8 cellular contexts compared by ENCODE assay signal in genomic region chr2:96146881-96147592, GRCh38. TPM values are rescaled to one million over a fixed set of nuclear protein-coding genes. Genes with fewer than 3 reads are reported as not detected.
A peak's percentile ranks its signal among the peaks of the same experiment; 100 is the strongest.
DNase-seq lines count a peak whose midpoint lies in the region; ATAC-seq and TF ChIP-seq lines count a peak whose summit lies in the region.

No MANE protein-coding gene starts in this region.

- H3K27ac ChIP-seq in SU-DHL-6 (ENCODE audit: low read depth, low read length) (peak overlapping the region; percentile 98), left ventricle myocardium inferior (replicated peaks) (peak overlapping the region; percentile 43), stomach (peak overlapping the region in 4 of 5 donors; percentile 67 to 83 (median 74))

- no peaks in the 10 kb centered on the region for H3K9me2 ChIP-seq in SU-DHL-6 (replicated peaks; ENCODE audit: insufficient read depth, low read length)

- no peak overlapping the region for H2AFZ ChIP-seq in SU-DHL-6 (ENCODE audit: low read depth, low read length, severe bottlenecking)

- TF ChIP-seq CTCF in SU-DHL-6 (IDR thresholded peaks at IDR 0.05; ENCODE audit: insufficient read depth, low read length, poor library complexity, severe bottlenecking) (no peak), left ventricle myocardium inferior (IDR thresholded peaks at IDR 0.05; ENCODE audit: borderline replicate concordance) (no peak), stomach (IDR thresholded peaks at IDR 0.05) (no peak), lower leg skin (IDR thresholded peaks at IDR 0.05) (no peak)

- DNase-seq in activated CD8-positive, alpha-beta memory T cell treated with anti-CD3 and anti-CD28 coated beads, Interleukin-2, amount 50 U/mL, for 48 hours, result peak; percentile 75
- DNase-seq in activated CD8-positive, alpha-beta memory T cell treated with anti-CD3 and anti-CD28 coated beads for 24 hours, result no peak
- DNase-seq in left ventricle myocardium inferior (no peak), stomach (no peak), HPDE6-E6E7 (ENCODE audit: extremely low spot score) (no peak), lower leg skin (ENCODE audit: low spot score in 2 of 2) (no peak)

- H3K4me2 ChIP-seq in SU-DHL-6 (ENCODE audit: low read depth, low read length, poor library complexity, severe bottlenecking), result peak overlapping the region; percentile 90

- peak overlapping the region; percentile 98 for H3K9ac ChIP-seq in SU-DHL-6 (ENCODE audit: low read length)

- intact Hi-C loops in left ventricle myocardium inferior (cut with micrococcal nuclease), result no loop called here
- intact Hi-C loops in stomach (cut with DNase I; ENCODE audit: low total_unique reads), result no loop called here
- intact Hi-C loops in lower leg skin (cut with DNase I; ENCODE audit: low total_unique reads), result no loop called here

- ATAC-seq in GM21381 (IDR thresholded peaks at IDR 0.05; ENCODE audit: unreplicated experiment), result no peak

- H3K9me3 ChIP-seq in SU-DHL-6 (ENCODE audit: insufficient read depth, low read length) (no peaks in the 10 kb centered on the region), left ventricle myocardium inferior (replicated peaks) (no peaks in the 10 kb centered on the region), stomach (no peaks in the 10 kb centered on the region)

- no peak for TF ChIP-seq EP300 in stomach (IDR thresholded peaks at IDR 0.05)

- H4K20me1 ChIP-seq in SU-DHL-6 (ENCODE audit: low read depth, low read length), result peaks cover 11% of the 10 kb centered on the region; the same call in 1 of the 2 replicates

- peaks cover 10% of the 10 kb centered on the region for H3K36me3 ChIP-seq in SU-DHL-6 (ENCODE audit: low read length)
- no peaks in the 10 kb centered on the region for H3K36me3 ChIP-seq in left ventricle myocardium inferior
- no peaks in the 10 kb centered on the region for H3K36me3 ChIP-seq in stomach

- H3F3A ChIP-seq in SU-DHL-6 (ENCODE audit: insufficient read depth), result peaks cover 46% of the 10 kb centered on the region

- no peaks in the 10 kb centered on the region for H3K27me3 ChIP-seq in SU-DHL-6 (ENCODE audit: low read length)
- H3K27me3 ChIP-seq in left ventricle myocardium inferior (ENCODE audit: low read depth), result peaks cover 20% of the 10 kb centered on the region
- H3K27me3 ChIP-seq in stomach, result no peaks in the 10 kb centered on the region

- peaks cover 22% of the 10 kb centered on the region for H3K79me2 ChIP-seq in SU-DHL-6 (ENCODE audit: insufficient read depth, low read length)

- H3K4me3 ChIP-seq in SU-DHL-6 (ENCODE audit: insufficient read depth, low read length, poor library complexity, severe bottlenecking), result peak overlapping the region; percentile 2
- H3K4me3 ChIP-seq in left ventricle myocardium inferior, result no peak overlapping the region
- H3K4me3 ChIP-seq in stomach, result no peak overlapping the region
- H3K4me3 ChIP-seq in lower leg skin (ENCODE audit: low read depth, poor library complexity, severe bottlenecking), result no peak overlapping the region

- TF ChIP-seq POLR2A in stomach (IDR thresholded peaks at IDR 0.05), result no peak
- no peak for TF ChIP-seq POLR2A in lower leg skin (IDR thresholded peaks at IDR 0.05)

- WGBS in stomach, 5 donors, result 74 to 92% (median 87%) methylated on average over 6 to 9 of the region's 9 CpGs
- WGBS in lower leg skin, 2 donors, result 63 to 70% methylated on average over 7 to 9 of the region's 9 CpGs

- H3K4me1 ChIP-seq in left ventricle myocardium inferior, result peaks cover 46% of the 10 kb centered on the region
- H3K4me1 ChIP-seq in stomach, result peaks cover 14 to 55% (median 37%) of the 10 kb centered on the region in 4 donors

RNA-seq across cellular contexts. Expression of gene DUSP2, which starts 1.8 kb away (rescaled TPM):
- total RNA-seq in left ventricle myocardium inferior, result 0.82 TPM
- 1 to 10 TPM; 4.0 to 9.4 (median 8.1) TPM for total RNA-seq in stomach
- 1 to 10 TPM; 3.6 to 6.1 (median 4.7) TPM for polyA plus RNA-seq in stomach
- 10 to 100 TPM; 39.3 to 57.0 (median 48.8) TPM for total RNA-seq in lower leg skin

RNA-seq across cellular contexts. Expression of gene ASTL, which starts 8.7 kb away (rescaled TPM):
- not detected for total RNA-seq in left ventricle myocardium inferior
- not detected for total RNA-seq in stomach
- polyA plus RNA-seq in stomach, result under 1 TPM in 1 of 3 donors, not detected in 2; 0.08 TPM
- total RNA-seq in lower leg skin, result 1 to 10 TPM in 1 of 4 donors, under 1 TPM in 2, not detected in 1; 0.20 to 1.8 (median 0.63) TPM

RNA-seq across cellular contexts. Expression of gene ADRA2B, which starts 30.7 kb away (rescaled TPM):
- total RNA-seq in left ventricle myocardium inferior (2.9 TPM), stomach (1 to 10 TPM in 2 of 5 donors, under 1 TPM in 1, not detected in 2; 0.43 to 2.9 (median 2.0) TPM), lower leg skin (1 to 10 TPM in 1 of 4 donors, under 1 TPM in 3; 0.42 to 2.4 (median 0.97) TPM)
- under 1 TPM; 0.15 to 0.45 (median 0.19) TPM for polyA plus RNA-seq in stomach

Comparison
In these comparisons a context has a peak if more than half of its experiments do, and no peak if none do; other contexts are left out.
1. H3K27ac ChIP-seq: peak in every context shown above with its lines; median percentile 98 in SU-DHL-6; 74 in stomach; 43 in left ventricle myocardium inferior.